ENCODE assay signal across 8 cellular contexts in genomic region chr3:171772427-171773056, GRCh38. TPM values are rescaled to one million over a fixed set of nuclear protein-coding genes. Genes with fewer than 3 reads are reported as not detected.
A peak's percentile ranks its signal among the peaks of the same experiment; 100 is the strongest.
DNase-seq lines count a peak whose midpoint lies in the region; ATAC-seq, FAIRE-seq and TF ChIP-seq lines count a peak whose summit lies in the region.

No MANE protein-coding gene starts in this region.

- TF ChIP-seq EP300 in suprapubic skin (IDR thresholded peaks at IDR 0.05): no peak

- H3K36me3 Mint-ChIP-seq in CD4-positive, CD25-positive, alpha-beta regulatory T cell: no peaks in the 10 kb centered on the region

- no peak overlapping the region for H3K4me3 Mint-ChIP-seq in CD4-positive, CD25-positive, alpha-beta regulatory T cell

- peak; percentile 13 to 59 (median 35) for DNase-seq in CD4-positive, CD25-positive, alpha-beta regulatory T cell
- DNase-seq in H54 (ENCODE audit: insufficient read length, low spot score) (peak; percentile 34), NCI-H2196 (lab: John Stamatoyannopoulos, UW; ENCODE audit: unreplicated experiment) (peak; percentile 88), middle frontal gyrus (ENCODE audit: extremely low spot score, low spot score) (peak; percentile 65), suprapubic skin (ENCODE audit: low spot score in 2 of 2) (no peak)
- peak; percentile 2 to 11 (median 4) for DNase-seq in effector memory CD4-positive, alpha-beta T cell

- H3K4me1 ChIP-seq in CD4-positive, CD25-positive, alpha-beta regulatory T cell (ENCODE audit: control insufficient read depth, insufficient read depth, low read length, poor library complexity, severe bottlenecking): no peaks in the 10 kb centered on the region
- H3K4me1 ChIP-seq in effector memory CD4-positive, alpha-beta T cell (ENCODE audit: control insufficient read depth, insufficient read depth, low read length, poor library complexity, severe bottlenecking): no peaks in the 10 kb centered on the region
- peaks cover 45% of the 10 kb centered on the region for H3K4me1 ChIP-seq in suprapubic skin

- H3K9me3 Mint-ChIP-seq in CD4-positive, CD25-positive, alpha-beta regulatory T cell: peaks cover 0 to 2% (median 0%) of the 10 kb centered on the region in 7 donors

- peaks cover 18% of the 10 kb centered on the region for H3K27me3 Mint-ChIP-seq in CD4-positive, CD25-positive, alpha-beta regulatory T cell

- peak; percentile 94 for FAIRE-seq in H54 (lab: Jason Lieb, UNC)

- no peaks in the 10 kb centered on the region for H3K36me3 ChIP-seq in CD4-positive, CD25-positive, alpha-beta regulatory T cell (ENCODE audit: control insufficient read depth, insufficient read depth, low read length)
- H3K36me3 ChIP-seq in effector memory CD4-positive, alpha-beta T cell (ENCODE audit: control insufficient read depth, insufficient read depth, low read length): no peaks in the 10 kb centered on the region
- no peaks in the 10 kb centered on the region for H3K36me3 ChIP-seq in suprapubic skin

- H3K27me3 ChIP-seq in CD4-positive, CD25-positive, alpha-beta regulatory T cell (ENCODE audit: control insufficient read depth, insufficient read depth, low read length): no peaks in the 10 kb centered on the region
- H3K27me3 ChIP-seq in effector memory CD4-positive, alpha-beta T cell (replicated peaks; ENCODE audit: control insufficient read depth, insufficient read depth, low read length, poor library complexity, severe bottlenecking): no peaks in the 10 kb centered on the region
- H3K27me3 ChIP-seq in suprapubic skin: no peaks in the 10 kb centered on the region

- no peak overlapping the region for H3K4me3 ChIP-seq in CD4-positive, CD25-positive, alpha-beta regulatory T cell (ENCODE audit: low read depth, low read length)
- H3K4me3 ChIP-seq in WI38 (ENCODE audit: low read depth, low read length): no peak overlapping the region
- no peak overlapping the region for H3K4me3 ChIP-seq in effector memory CD4-positive, alpha-beta T cell (ENCODE audit: insufficient read depth, low read depth, low read length, poor library complexity, severe bottlenecking)
- no peak overlapping the region for H3K4me3 ChIP-seq in suprapubic skin

- ATAC-seq in CD4-positive, CD25-positive, alpha-beta regulatory T cell (ENCODE audit: low read depth in 2 of 2): no peak
- ATAC-seq in GM21619 (IDR thresholded peaks at IDR 0.05; ENCODE audit: unreplicated experiment): no peak

- H3K27ac Mint-ChIP-seq in CD4-positive, CD25-positive, alpha-beta regulatory T cell: no peak overlapping the region

- H3K4me1 Mint-ChIP-seq in CD4-positive, CD25-positive, alpha-beta regulatory T cell: peaks cover 0 to 5% (median 2%) of the 10 kb centered on the region in 4 donors

- TF ChIP-seq CTCF in WI38 (IDR thresholded peaks at IDR 0.05; ENCODE audit: low read depth, low read length) (peak; percentile 66), suprapubic skin (IDR thresholded peaks at IDR 0.05) (peak; percentile 57 to 66)

- TF ChIP-seq POLR2A in H54 (IDR thresholded peaks at IDR 0.05; ENCODE audit: low read depth, low read length): no peak
- no peak for TF ChIP-seq POLR2A in suprapubic skin (IDR thresholded peaks at IDR 0.05)

- no peaks in the 10 kb centered on the region for H3K9me3 ChIP-seq in CD4-positive, CD25-positive, alpha-beta regulatory T cell (ENCODE audit: control insufficient read depth in 2 of 2, low read length in 2 of 2)
- H3K9me3 ChIP-seq in effector memory CD4-positive, alpha-beta T cell (ENCODE audit: control insufficient read depth, low read length): no peaks in the 10 kb centered on the region
- H3K9me3 ChIP-seq in suprapubic skin: no peaks in the 10 kb centered on the region

- 2% methylated on average over 4 of the region's 4 CpGs for WGBS in suprapubic skin

- no peak overlapping the region for H3K27ac ChIP-seq in CD4-positive, CD25-positive, alpha-beta regulatory T cell (ENCODE audit: insufficient read depth, low read length, poor library complexity, severe bottlenecking)
- no peak overlapping the region for H3K27ac ChIP-seq in effector memory CD4-positive, alpha-beta T cell (ENCODE audit: insufficient read depth, low read length, poor library complexity, severe bottlenecking)
- H3K27ac ChIP-seq in suprapubic skin: no peak overlapping the region

RNA-seq across cellular contexts. Expression of gene PLD1, which starts 37.7 kb away (rescaled TPM):
- total RNA-seq in CD4-positive, CD25-positive, alpha-beta regulatory T cell: 8.8 TPM
- polyA plus RNA-seq in CD4-positive, CD25-positive, alpha-beta regulatory T cell: 1 to 10 TPM in 3 of 4 donors, not detected in 1; 1.2 to 5.0 (median 2.3) TPM
- 10 to 100 TPM; 49.0 to 66.0 (median 55.1) TPM for total RNA-seq in suprapubic skin

Comparison
In these comparisons a context has a peak if more than half of its experiments do, and no peak if none do; other contexts are left out.
1. DNase-seq: peak in CD4-positive, CD25-positive, alpha-beta regulatory T cell (3 of 3), H54 (single experiment), NCI-H2196 (single experiment), effector memory CD4-positive, alpha-beta T cell (3 of 3) and middle frontal gyrus (single experiment); none in suprapubic skin (0 of 2).